Comparison of ENCODE assay signal across 24 cellular contexts in genomic region chr2:136696438-136696837, GRCh38.
"Had no signal": no experiment of that assay in that cellular context is flagged by ENCODE, and none has a peak within 500 bp of the region (broad histone marks: within the 10 kb centered on the region; RNA-seq: fewer than 3 reads in every experiment).

No MANE protein-coding gene starts in this region.

- DNase-seq: colonic mucosa; cortex of kidney; dermis blood vessel endothelial cell; dorsolateral prefrontal cortex; effector CD4-positive, alpha-beta T cell; effector CD8-positive, alpha-beta T cell; effector memory CD4-positive, alpha-beta T cell; effector memory CD8-positive, alpha-beta T cell; endodermal cell; erythroblast; esophagus squamous epithelium; foreskin fibroblast; foreskin keratinocyte; foreskin melanocyte; gastrocnemius medialis; glutamatergic neuron; head of caudate nucleus; heart left ventricle; heart right ventricle had no signal

- H3K27ac ChIP-seq: colonic mucosa, coronary artery, dorsolateral prefrontal cortex, epithelial cell of prostate, esophagus muscularis mucosa, esophagus squamous epithelium, foreskin keratinocyte, gastrocnemius medialis, gastroesophageal sphincter, heart left ventricle, heart right ventricle had no signal

- H3K27me3 ChIP-seq: colonic mucosa, dorsolateral prefrontal cortex, esophagus muscularis mucosa, esophagus squamous epithelium, foreskin keratinocyte, gastrocnemius medialis, gastroesophageal sphincter, heart left ventricle had no signal

- H3K4me1 ChIP-seq: colonic mucosa, esophagus muscularis mucosa, esophagus squamous epithelium, foreskin keratinocyte, gastrocnemius medialis, gastroesophageal sphincter, heart left ventricle, heart right ventricle had no signal

- H3K9me3 ChIP-seq: colonic mucosa, gastrocnemius medialis, gastroesophageal sphincter had no signal

- H3K4me3 ChIP-seq: colonic mucosa, coronary artery, dorsolateral prefrontal cortex, esophagus muscularis mucosa, esophagus squamous epithelium, gastrocnemius medialis, gastroesophageal sphincter, heart left ventricle, heart right ventricle had no signal

- ATAC-seq: effector memory CD8-positive, alpha-beta T cell; esophagus mucosa; foreskin keratinocyte; gastrocnemius medialis; gastroesophageal sphincter; heart left ventricle; heart right ventricle had no signal

- H3K36me3 ChIP-seq: colonic mucosa, esophagus muscularis mucosa, esophagus squamous epithelium, gastrocnemius medialis, gastroesophageal sphincter, heart left ventricle, heart right ventricle had no signal
